Comparison of ENCODE assay signal across 24 cellular contexts in genomic region chr9:114247086-114247485, GRCh38.
"Had no signal": no experiment of that assay in that cellular context is flagged by ENCODE, and none has a peak within 500 bp of the region (broad histone marks: within the 10 kb centered on the region; RNA-seq: fewer than 3 reads in every experiment).

No MANE protein-coding gene starts in this region.

- H3K4me2 ChIP-seq: SK-N-SH had no signal

- H3K27ac ChIP-seq: ascending aorta, Peyer's patch, SJSA1 had no signal

- H3K4me3 ChIP-seq: ascending aorta, Peyer's patch, SJSA1 had no signal

- H3K36me3 ChIP-seq: ascending aorta, Peyer's patch, SJSA1 had no signal

- H3K4me1 ChIP-seq: Peyer's patch had no signal

- H3K9me2 ChIP-seq: SK-N-SH had no signal

- H3K9me3 ChIP-seq: ascending aorta, Peyer's patch, SJSA1, SK-N-SH had no signal

- DNase-seq: activated CD4-positive, alpha-beta T cell treated with anti-CD3 and anti-CD28 coated beads, Interleukin-2, amount 10 ng/mL, durations not matched to agents 24 days and 14 days; activated CD4-positive, alpha-beta T cell treated with anti-CD3 and anti-CD28 coated beads, Interleukin-2, amount 50 U/mL, for 4 hours; activated CD8-positive, alpha-beta T cell treated with anti-CD3 and anti-CD28 coated beads for 36 hours; activated effector memory CD4-positive, alpha-beta T cell treated with anti-CD3 and anti-CD28 coated beads, Interleukin-2, amount 50 U/mL, for 16 hours; activated naive CD4-positive, alpha-beta T cell; activated naive CD8-positive, alpha-beta T cell treated with anti-CD3 and anti-CD28 coated beads, Interleukin-2, amount 10 ng/mL, durations not matched to agents 7 days and 5 days; activated T-cell treated with anti-CD3 and anti-CD28 coated beads, Interleukin-2, amount 50 U/mL, for 1 hour; activated T-cell treated with anti-CD3 and anti-CD28 coated beads, Interleukin-2, amount 50 U/mL, for 72 hours; Kasumi-1; KG1; MM.1S; MV-4-11; NCI-H1092; NCI-H1436 treated with DMSO at 0.1 percent for 48 hours; NCI-H1694 treated with DMSO at 0.1 percent for 48 hours; NCI-H2029; NCI-H345; NCI-H524 treated with DMSO at 0.1 percent for 48 hours; Peyer's patch; RPMI8226; SHP77 treated with DMSO at 0.1 percent for 48 hours; SK-N-SH had no signal

- H3K9ac ChIP-seq: SK-N-SH had no signal

- H3K27me3 ChIP-seq: ascending aorta, Peyer's patch, SJSA1 had no signal
